14 cellular contexts compared by ENCODE assay signal in the genomic region with DNA sequence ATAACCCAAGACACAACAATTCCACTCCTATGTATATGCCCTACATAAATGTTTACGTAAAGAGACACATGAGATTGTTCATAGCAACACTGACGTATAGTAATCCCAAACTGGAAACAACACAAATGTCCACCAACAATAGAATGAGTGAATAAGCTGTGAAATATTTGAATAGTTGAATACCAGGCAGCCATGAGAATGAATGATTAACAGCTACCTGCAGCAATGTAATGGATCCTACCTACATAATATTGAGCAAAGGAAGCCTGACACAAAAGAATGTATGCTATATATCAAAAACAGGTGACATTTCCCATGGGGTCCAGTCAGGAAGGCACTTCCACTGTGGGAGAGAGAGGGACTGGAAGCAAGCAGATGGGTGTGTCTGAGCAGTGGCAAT.
A peak's percentile ranks its signal among the peaks of the same experiment; 100 is the strongest.
DNase-seq lines count a peak whose midpoint lies in the region; FAIRE-seq and TF ChIP-seq lines count a peak whose summit lies in the region.
"Had no signal": no experiment of that assay in that cellular context is flagged by ENCODE, and none has a peak within 500 bp of the region (broad histone marks: within the 10 kb centered on the region; RNA-seq: fewer than 3 reads in every experiment).

No MANE protein-coding gene starts in this region.

- FAIRE-seq in RCC 7860 (lab: Jason Lieb, UNC) = no peak
- FAIRE-seq: A549, GM19239, H1 had no signal

- TF ChIP-seq RAD21 in Ishikawa (IDR thresholded peaks at IDR 0.05; ENCODE audit: low read depth) = no peak; the same call in 1 of the 2 replicates

- peak; percentile 94 for TF ChIP-seq EP300 in Ishikawa (IDR thresholded peaks at IDR 0.05; ENCODE audit: borderline replicate concordance)

- H3K27ac ChIP-seq in epithelial cell of prostate = peak overlapping the region; percentile 46
- H3K27ac ChIP-seq: A549 had no signal

- DNase-seq in RCC 7860 (ENCODE audit: low spot score) = peak; percentile 23
- peak; percentile 74 for DNase-seq in epithelial cell of prostate (ENCODE audit: low read depth, low spot score)
- DNase-seq in kidney tubule cell (ENCODE audit: low spot score) = peak; percentile 94
- no peak for DNase-seq in NAMALWA (ENCODE audit: low spot score)
- DNase-seq in NCI-H2081 treated with DMSO at 0.1 percent for 48 hours (lab: John Stamatoyannopoulos, UW) = no peak
- no peak for DNase-seq in C1 segment of cervical spinal cord (lab: John Stamatoyannopoulos, UW)
- no peak for DNase-seq in T-helper 1 cell
- DNase-seq: CD8-positive, alpha-beta memory T cell; DMS53; GF-D8 had no signal

TF ChIP-seq in Ishikawa, 13 proteins besides CTCF, POLR2A, EP300 and RAD21:
- TF ChIP-seq NFIC (IDR thresholded peaks at IDR 0.05) (peak; percentile 65; the same call in 1 of the 2 replicates), REST (IDR thresholded peaks at IDR 0.05; ENCODE audit: low read depth) (no peak), EGR1 (IDR thresholded peaks at IDR 0.05) (no peak), ZBTB7A (IDR thresholded peaks at IDR 0.05; ENCODE audit: low read depth) (no peak), CEBPB (IDR thresholded peaks at IDR 0.05) (peak; percentile 75), TEAD4 (IDR thresholded peaks at IDR 0.05) (peak; percentile 94), TAF1 (IDR thresholded peaks at IDR 0.05; ENCODE audit: low read depth) (no peak), TCF12 (IDR thresholded peaks at IDR 0.05; ENCODE audit: low read depth) (peak; percentile 91), CREB1 (IDR thresholded peaks at IDR 0.05; ENCODE audit: low read depth) (no peak; the same call in 1 of the 2 replicates), FOXM1 (IDR thresholded peaks at IDR 0.05; ENCODE audit: borderline replicate concordance, low read depth) (peak; percentile 90), YY1 (IDR thresholded peaks at IDR 0.05; ENCODE audit: low read depth) (peak; percentile 36; the same call in 1 of the 2 replicates)
- TF ChIP-seq, protein P1, sequence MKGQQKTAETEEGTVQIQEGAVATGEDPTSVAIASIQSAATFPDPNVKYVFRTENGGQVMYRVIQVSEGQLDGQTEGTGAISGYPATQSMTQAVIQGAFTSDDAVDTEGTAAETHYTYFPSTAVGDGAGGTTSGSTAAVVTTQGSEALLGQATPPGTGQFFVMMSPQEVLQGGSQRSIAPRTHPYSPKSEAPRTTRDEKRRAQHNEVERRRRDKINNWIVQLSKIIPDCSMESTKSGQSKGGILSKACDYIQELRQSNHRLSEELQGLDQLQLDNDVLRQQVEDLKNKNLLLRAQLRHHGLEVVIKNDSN (IDR thresholded peaks at IDR 0.05) = no peak
- TF ChIP-seq, protein P2, sequence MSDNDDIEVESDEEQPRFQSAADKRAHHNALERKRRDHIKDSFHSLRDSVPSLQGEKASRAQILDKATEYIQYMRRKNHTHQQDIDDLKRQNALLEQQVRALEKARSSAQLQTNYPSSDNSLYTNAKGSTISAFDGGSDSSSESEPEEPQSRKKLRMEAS (IDR thresholded peaks at IDR 0.05) = peak; percentile 63

Comparison
In these comparisons a context has a peak if more than half of its experiments do, and no peak if none do; other contexts are left out.
1. DNase-seq: peak in RCC 7860 (single experiment), epithelial cell of prostate (single experiment) and kidney tubule cell (single experiment); none in NAMALWA (single experiment), NCI-H2081 treated with DMSO at 0.1 percent for 48 hours (single experiment), C1 segment of cervical spinal cord (0 of 14) and T-helper 1 cell (0 of 5).